ENCODE assay signal across 9 cellular contexts in genomic region chr12:71626098-71626497, GRCh38. TPM values are rescaled to one million over a fixed set of nuclear protein-coding genes. Genes with fewer than 3 reads are reported as not detected.
A peak's percentile ranks its signal among the peaks of the same experiment; 100 is the strongest.
DNase-seq lines count a peak whose midpoint lies in the region; ATAC-seq and TF ChIP-seq lines count a peak whose summit lies in the region.
"Had no signal": no experiment of that assay in that cellular context is flagged by ENCODE, and none has a peak within 500 bp of the region (broad histone marks: within the 10 kb centered on the region; RNA-seq: fewer than 3 reads in every experiment).

No MANE protein-coding gene starts in this region.

- H3K27ac Mint-ChIP-seq in glutamatergic neuron (ENCODE audit: unreplicated experiment), result peak overlapping the region; percentile 62

- H3K4me1 Mint-ChIP-seq in glutamatergic neuron (ENCODE audit: low read depth, unreplicated experiment), result no peaks in the 10 kb centered on the region

- H3K9me3 Mint-ChIP-seq in glutamatergic neuron (ENCODE audit: unreplicated experiment), result peaks cover 1% of the 10 kb centered on the region

- H3K36me3 Mint-ChIP-seq in glutamatergic neuron (ENCODE audit: unreplicated experiment), result no peaks in the 10 kb centered on the region

- ATAC-seq in GM21528 (IDR thresholded peaks at IDR 0.05; ENCODE audit: low FRiP score, unreplicated experiment) (peak; percentile 74), HG02571 (IDR thresholded peaks at IDR 0.05; ENCODE audit: unreplicated experiment) (no peak)
- ATAC-seq: Panc1 had no signal

- TF ChIP-seq CTCF in GM13976 (IDR thresholded peaks at IDR 0.05; ENCODE audit: borderline replicate concordance, control extremely low read depth, extremely low read depth, insufficient read depth, missing control alignments), result no peak
- no peak for TF ChIP-seq CTCF in NB4 (IDR thresholded peaks at IDR 0.05; ENCODE audit: low read depth, low read length)
- TF ChIP-seq CTCF in glutamatergic neuron (IDR thresholded peaks at IDR 0.05; ENCODE audit: partially characterized antibody, unreplicated experiment), result no peak

- in situ Hi-C loops in GM13976 (cut with MboI; ENCODE audit: low sequenced_read_pairs, unreplicated experiment), result no loop called here

- peak; percentile 28 for DNase-seq in GM13976 (ENCODE audit: low spot score)
- peak; percentile 67 for DNase-seq in NB4 (ENCODE audit: low read depth)
- DNase-seq in glutamatergic neuron, result no peak
- no peak for DNase-seq in GM03348 (ENCODE audit: low spot score)
- DNase-seq in NCI-H2029 (lab: John Stamatoyannopoulos, UW), result no peak
- no peak for DNase-seq in HuH-7.5 (ENCODE audit: low spot score)

- no peak overlapping the region for H3K4me3 ChIP-seq in NB4 (ENCODE audit: low read depth, low read length)

- H3K27me3 Mint-ChIP-seq in glutamatergic neuron (ENCODE audit: unreplicated experiment), result no peaks in the 10 kb centered on the region

- H3K4me3 Mint-ChIP-seq in glutamatergic neuron (ENCODE audit: unreplicated experiment), result no peak overlapping the region

- TF ChIP-seq POLR2A in NB4 (IDR thresholded peaks at IDR 0.05; ENCODE audit: extremely low read depth, insufficient read length), result no peak

RNA-seq across cellular contexts. Expression of gene ZFC3H1, which starts 37.5 kb away (rescaled TPM):
- 66.7 TPM for total RNA-seq in glutamatergic neuron (ENCODE audit: unreplicated experiment)

RNA-seq across cellular contexts. Expression of gene THAP2, which starts 38.0 kb away (rescaled TPM):
- total RNA-seq in glutamatergic neuron (ENCODE audit: unreplicated experiment), result 7.9 TPM

RNA-seq across cellular contexts. Expression of gene TMEM19, which starts 59.8 kb away (rescaled TPM):
- 13.7 TPM for total RNA-seq in glutamatergic neuron (ENCODE audit: unreplicated experiment)

Comparison
In these comparisons a context has a peak if more than half of its experiments do, and no peak if none do; other contexts are left out.
1. DNase-seq: peak in GM13976 (single experiment) and NB4 (single experiment); none in glutamatergic neuron (single experiment), GM03348 (single experiment), NCI-H2029 (single experiment) and HuH-7.5 (single experiment).